Comparison of ENCODE assay signal across 14 cellular contexts in genomic region chr1:153531638-153532037, GRCh38. TPM values are rescaled to one million over a fixed set of nuclear protein-coding genes. Genes with fewer than 3 reads are reported as not detected.
A peak's percentile ranks its signal among the peaks of the same experiment; 100 is the strongest.
DNase-seq lines count a peak whose midpoint lies in the region; ATAC-seq and TF ChIP-seq lines count a peak whose summit lies in the region.
"Had no signal": no experiment of that assay in that cellular context is flagged by ENCODE, and none has a peak within 500 bp of the region (broad histone marks: within the 10 kb centered on the region; RNA-seq: fewer than 3 reads in every experiment).

No MANE protein-coding gene starts in this region.

- in situ Hi-C loops in mammary epithelial cell (cut with MboI; ENCODE audit: low sequenced_read_pairs in 2 of 2), result loop anchor here in 1 of 2 donors (25.0 kb wide), 1 partner anchor 456 kb away; the partner anchor contains the start of genes JTB, RAB13 and RPS27

- no peak overlapping the region for H3K4me3 ChIP-seq in breast epithelium
- no peak overlapping the region for H3K4me3 ChIP-seq in mammary epithelial cell (replicated peaks in 1 of 3; ENCODE audit: insufficient read depth in 1 of 3, low read depth in 2 of 3, low read length in 3 of 3)
- H3K4me3 ChIP-seq in vagina, result no peak overlapping the region
- H3K4me3 ChIP-seq: dorsolateral prefrontal cortex had no signal

- no peak for TF ChIP-seq POLR2A in breast epithelium (IDR thresholded peaks at IDR 0.05)
- TF ChIP-seq POLR2A in vagina (IDR thresholded peaks at IDR 0.05), result no peak

- dilution Hi-C loops in mammary epithelial cell (cut with HindIII; ENCODE audit: low sequenced_read_pairs), result no loop called here

- no peak overlapping the region for H3K9ac ChIP-seq in mammary epithelial cell (ENCODE audit: insufficient read depth, low read length)

- H3K27me3 Mint-ChIP-seq in activated naive CD8-positive, alpha-beta T cell treated with anti-CD3 and anti-CD28 coated beads for 36 hours, result no peaks in the 10 kb centered on the region
- no peaks in the 10 kb centered on the region for H3K27me3 Mint-ChIP-seq in naive thymus-derived CD8-positive, alpha-beta T cell

- no peak overlapping the region for H3K4me2 ChIP-seq in mammary epithelial cell (ENCODE audit: insufficient read depth, low read depth, low read length)

- peaks cover 51% of the 10 kb centered on the region for H3K4me1 Mint-ChIP-seq in activated naive CD8-positive, alpha-beta T cell treated with anti-CD3 and anti-CD28 coated beads for 36 hours
- H3K4me1 Mint-ChIP-seq in naive thymus-derived CD8-positive, alpha-beta T cell, result peaks cover 33 to 56% (median 52%) of the 10 kb centered on the region in 4 donors

- no peaks in the 10 kb centered on the region for H4K20me1 ChIP-seq in mammary epithelial cell (ENCODE audit: insufficient read depth, low read length)

- CTCF ChIA-PET in mammary epithelial cell (lab: Charles Lee; ENCODE audit: low non-redundant PET), result no interaction called here

- peaks cover 19% of the 10 kb centered on the region for H3K36me3 Mint-ChIP-seq in activated naive CD8-positive, alpha-beta T cell treated with anti-CD3 and anti-CD28 coated beads for 36 hours
- peaks cover 0 to 16% (median 0%) of the 10 kb centered on the region in 3 donors for H3K36me3 Mint-ChIP-seq in naive thymus-derived CD8-positive, alpha-beta T cell

- intact Hi-C loops in breast epithelium (cut with DNase I; ENCODE audit: low total_unique reads) (loop anchor here (2.0 kb wide), 1 partner anchor 33 kb away; the partner anchor contains the start of gene S100A2), mammary epithelial cell (cut with micrococcal nuclease) (loop anchor here (2.0 kb wide), 1 partner anchor 77 kb away; no protein-coding TSS in a partner anchor), vagina (cut with DNase I) (loop anchor here (5.0 kb wide), 1 partner anchor 96 kb away; the partner anchor contains the start of genes S100A1 and S100A13)

- peaks cover 23% of the 10 kb centered on the region for H3K79me2 ChIP-seq in mammary epithelial cell (ENCODE audit: insufficient read depth, low read length)

- 97% methylated on average over 3 of the region's 3 CpGs for WGBS in mammary epithelial cell (ENCODE audit: low coverage, missing lambda C conversion rate)

- H3K9me3 ChIP-seq in breast epithelium (no peaks in the 10 kb centered on the region), mammary epithelial cell (replicated peaks; ENCODE audit: insufficient read depth, low read length) (no peaks in the 10 kb centered on the region), vagina (no peaks in the 10 kb centered on the region)
- H3K9me3 ChIP-seq: lower lobe of right lung had no signal

- H3K4me1 ChIP-seq in breast epithelium (peaks cover 0 to 2% of the 10 kb centered on the region in 2 donors), mammary epithelial cell (ENCODE audit: insufficient read depth, low read length) (peaks cover 51% of the 10 kb centered on the region), vagina (peaks cover 58% of the 10 kb centered on the region)

- no peak for TF ChIP-seq CTCF in breast epithelium (IDR thresholded peaks at IDR 0.05)
- no peak for TF ChIP-seq CTCF in mammary epithelial cell (conservative IDR thresholded peaks at IDR 0.05 in 1 of 2, IDR thresholded peaks at IDR 0.05 in 1 of 2; ENCODE audit: extremely low read depth in 1 of 2, insufficient read depth in 1 of 2, low read depth in 1 of 2, low read length in 2 of 2)
- TF ChIP-seq CTCF in vagina (IDR thresholded peaks at IDR 0.05), result no peak

- no peak for ATAC-seq in naive thymus-derived CD8-positive, alpha-beta T cell
- ATAC-seq: lower lobe of right lung had no signal

- POLR2A ChIA-PET in naive thymus-derived CD8-positive, alpha-beta T cell (lab: Charles Lee), result interaction anchor here (1.0 to 7.6 kb wide), 11 partner anchors 9 to 244 kb away, joined by 4 to 340 read pairs (median 13); partner anchors contain the start of genes CHTOP, S100A2, S100A3 and S100A4

- no TSS peak for BruUV-seq in mammary epithelial cell (replicated peaks; lab: Mats Ljungman, UMichigan)

- H3K36me3 ChIP-seq in breast epithelium, result no peaks in the 10 kb centered on the region
- H3K36me3 ChIP-seq in mammary epithelial cell (ENCODE audit: insufficient read depth, low read length), result peaks cover 3% of the 10 kb centered on the region
- peaks cover 0 to 4% of the 10 kb centered on the region in 2 donors for H3K36me3 ChIP-seq in vagina

- H3K27ac ChIP-seq in breast epithelium (peak overlapping the region; percentile 40 to 99), mammary epithelial cell (ENCODE audit: insufficient read depth, low read depth, low read length) (no peak overlapping the region), vagina (peak overlapping the region; percentile 100)

- H3K27ac Mint-ChIP-seq in activated naive CD8-positive, alpha-beta T cell treated with anti-CD3 and anti-CD28 coated beads for 36 hours, result peak overlapping the region; percentile 90
- H3K27ac Mint-ChIP-seq in naive thymus-derived CD8-positive, alpha-beta T cell, result peak overlapping the region; percentile 71 to 98 (median 89)

- H3K4me3 Mint-ChIP-seq in activated naive CD8-positive, alpha-beta T cell treated with anti-CD3 and anti-CD28 coated beads for 36 hours, result no peak overlapping the region
- H3K4me3 Mint-ChIP-seq in naive thymus-derived CD8-positive, alpha-beta T cell, result peak overlapping the region in 1 of 10 donors; percentile 92

- H3K27me3 ChIP-seq in breast epithelium (no peaks in the 10 kb centered on the region), mammary epithelial cell (ENCODE audit: insufficient read depth, low read length) (no peaks in the 10 kb centered on the region), vagina (no peaks in the 10 kb centered on the region)
- H3K27me3 ChIP-seq: dorsolateral prefrontal cortex had no signal

- H2AFZ ChIP-seq in mammary epithelial cell (ENCODE audit: low read depth, low read length), result no peak overlapping the region

- DNase-seq in breast epithelium (ENCODE audit: low spot score in 2 of 2), result no peak
- DNase-seq in mammary epithelial cell, result no peak
- no peak for DNase-seq in activated naive CD8-positive, alpha-beta T cell treated with anti-CD3 and anti-CD28 coated beads for 36 hours
- DNase-seq in naive thymus-derived CD8-positive, alpha-beta T cell, result no peak
- DNase-seq in vagina (ENCODE audit: extremely low spot score in 2 of 2), result no peak
- no peak for DNase-seq in NCI-H2107 treated with DMSO at 0.1 percent for 48 hours (lab: John Stamatoyannopoulos, UW; ENCODE audit: unreplicated experiment)
- DNase-seq in NCI-H2107 (lab: John Stamatoyannopoulos, UW), result no peak
- no peak for DNase-seq in occipital lobe (lab: John Stamatoyannopoulos, UW)
- DNase-seq: aorta; dorsolateral prefrontal cortex; lower lobe of right lung; NCI-H1930; nucleus accumbens; stimulated activated CD4-positive, alpha-beta T cell treated with anti-CD3 and anti-CD28 coated beads, Interleukin-12 subunit alpha, Interleukin-12 subunit beta, amount 100 ng/mL, for 4 hours had no signal

- H3K9me3 Mint-ChIP-seq in activated naive CD8-positive, alpha-beta T cell treated with anti-CD3 and anti-CD28 coated beads for 36 hours, result no peaks in the 10 kb centered on the region
- H3K9me3 Mint-ChIP-seq in naive thymus-derived CD8-positive, alpha-beta T cell, result no peaks in the 10 kb centered on the region

RNA-seq across cellular contexts. Expression of gene S100A6, which starts 4.2 kb away (rescaled TPM):
- total RNA-seq in breast epithelium (100 to 1,000 TPM; 351 to 861 (median 423) TPM), mammary epithelial cell (1,000 to 10,000 TPM; 1,155 to 2,455 TPM), vagina (562 TPM), occipital lobe (9.2 TPM)
- polyA plus RNA-seq in mammary epithelial cell, result 2,730 TPM
- 719 TPM for polyA minus RNA-seq in mammary epithelial cell
- 100 to 1,000 TPM; 144 to 155 TPM for total RNA-seq in activated naive CD8-positive, alpha-beta T cell treated with anti-CD3 and anti-CD28 coated beads for 36 hours
- 100 to 1,000 TPM; 223 to 232 TPM for total RNA-seq in naive thymus-derived CD8-positive, alpha-beta T cell
- 100 to 1,000 TPM; 443 to 707 (median 568) TPM for polyA plus RNA-seq in naive thymus-derived CD8-positive, alpha-beta T cell

RNA-seq across cellular contexts. Expression of gene S100A5, which starts 9.1 kb away (rescaled TPM):
- total RNA-seq in breast epithelium, result not detected
- total RNA-seq in mammary epithelial cell, result not detected
- 0.34 TPM for polyA plus RNA-seq in mammary epithelial cell
- not detected for polyA minus RNA-seq in mammary epithelial cell
- total RNA-seq in activated naive CD8-positive, alpha-beta T cell treated with anti-CD3 and anti-CD28 coated beads for 36 hours, result 1 to 10 TPM; 1.2 to 1.6 TPM
- 1 to 10 TPM in 1 of 2 experiments, not detected in 1; 1.4 TPM for total RNA-seq in naive thymus-derived CD8-positive, alpha-beta T cell
- under 1 TPM in 2 of 3 donors, not detected in 1; 0.63 to 0.78 TPM for polyA plus RNA-seq in naive thymus-derived CD8-positive, alpha-beta T cell
- total RNA-seq in vagina, result not detected
- not detected for total RNA-seq in occipital lobe
- total RNA-seq: aorta, lower lobe of right lung had no signal
- polyA plus RNA-seq: aorta had no signal

RNA-seq across cellular contexts. Expression of gene S100A4, which starts 14.0 kb away (rescaled TPM):
- 1,000 to 10,000 TPM in 1 of 3 donors, 100 to 1,000 TPM in 2; 177 to 1,015 (median 198) TPM for total RNA-seq in breast epithelium
- total RNA-seq in mammary epithelial cell, result 1 to 10 TPM; 4.3 to 9.9 TPM
- 24.2 TPM for polyA plus RNA-seq in mammary epithelial cell
- polyA minus RNA-seq in mammary epithelial cell, result not detected
- 10 to 100 TPM; 44.7 to 44.9 TPM for total RNA-seq in activated naive CD8-positive, alpha-beta T cell treated with anti-CD3 and anti-CD28 coated beads for 36 hours
- total RNA-seq in naive thymus-derived CD8-positive, alpha-beta T cell, result 100 to 1,000 TPM; 115 to 129 TPM
- polyA plus RNA-seq in naive thymus-derived CD8-positive, alpha-beta T cell, result 1,000 to 10,000 TPM in 1 of 3 donors, 100 to 1,000 TPM in 2; 421 to 1,131 (median 581) TPM
- total RNA-seq in vagina, result 375 TPM
- total RNA-seq in occipital lobe, result 0.62 TPM

RNA-seq across cellular contexts. Expression of gene S100A3, which starts 17.4 kb away (rescaled TPM):
- 1 to 10 TPM in 2 of 3 donors, under 1 TPM in 1; 0.44 to 2.6 (median 2.2) TPM for total RNA-seq in breast epithelium
- total RNA-seq in mammary epithelial cell, result 10 to 100 TPM in 1 of 2 donors, 1 to 10 TPM in 1; 3.5 to 58.6 TPM
- 46.1 TPM for polyA plus RNA-seq in mammary epithelial cell
- polyA minus RNA-seq in mammary epithelial cell, result 17.4 TPM
- not detected for total RNA-seq in activated naive CD8-positive, alpha-beta T cell treated with anti-CD3 and anti-CD28 coated beads for 36 hours
- total RNA-seq in naive thymus-derived CD8-positive, alpha-beta T cell, result not detected
- polyA plus RNA-seq in naive thymus-derived CD8-positive, alpha-beta T cell, result not detected
- total RNA-seq in vagina, result 9.6 TPM
- total RNA-seq in occipital lobe, result not detected

RNA-seq across cellular contexts. Expression of gene S100A2, which starts 34.0 kb away (rescaled TPM):
- 1 to 10 TPM in 1 of 3 donors, under 1 TPM in 1, not detected in 1; 0.33 to 5.4 TPM for total RNA-seq in breast epithelium
- total RNA-seq in mammary epithelial cell, result over 10,000 TPM in 1 of 2 donors, 1,000 to 10,000 TPM in 1; 2,255 to 12,622 TPM
- polyA plus RNA-seq in mammary epithelial cell, result 15,689 TPM
- 4,465 TPM for polyA minus RNA-seq in mammary epithelial cell
- under 1 TPM in 1 of 2 experiments, not detected in 1; 0.60 TPM for total RNA-seq in activated naive CD8-positive, alpha-beta T cell treated with anti-CD3 and anti-CD28 coated beads for 36 hours
- total RNA-seq in naive thymus-derived CD8-positive, alpha-beta T cell, result not detected
- polyA plus RNA-seq in naive thymus-derived CD8-positive, alpha-beta T cell, result not detected
- 470 TPM for total RNA-seq in vagina
- not detected for total RNA-seq in occipital lobe

Comparison
In these comparisons a context has a peak if more than half of its experiments do, and no peak if none do; other contexts are left out.
1. RNA of gene S100A4, which starts 14.0 kb away (total RNA-seq): 375 TPM in vagina (single experiment), 177 to 1,015 TPM in breast epithelium, 115 to 129 TPM in naive thymus-derived CD8-positive, alpha-beta T cell and 44.7 to 44.9 TPM in activated naive CD8-positive, alpha-beta T cell treated with anti-CD3 and anti-CD28 coated beads for 36 hours; 4.3 to 9.9 TPM in mammary epithelial cell and 0.62 TPM in occipital lobe (single experiment); every median in the first group is over 4 times any median in the second.
2. RNA of gene S100A6, which starts 4.2 kb away (total RNA-seq): 1,155 to 2,455 TPM in mammary epithelial cell, 562 TPM in vagina (single experiment), 351 to 861 TPM in breast epithelium, 223 to 232 TPM in naive thymus-derived CD8-positive, alpha-beta T cell and 144 to 155 TPM in activated naive CD8-positive, alpha-beta T cell treated with anti-CD3 and anti-CD28 coated beads for 36 hours; 9.2 TPM in occipital lobe (single experiment); every median in the first group is over 10 times any median in the second.